Comparison of ENCODE assay signal across 7 cellular contexts in the genomic region with DNA sequence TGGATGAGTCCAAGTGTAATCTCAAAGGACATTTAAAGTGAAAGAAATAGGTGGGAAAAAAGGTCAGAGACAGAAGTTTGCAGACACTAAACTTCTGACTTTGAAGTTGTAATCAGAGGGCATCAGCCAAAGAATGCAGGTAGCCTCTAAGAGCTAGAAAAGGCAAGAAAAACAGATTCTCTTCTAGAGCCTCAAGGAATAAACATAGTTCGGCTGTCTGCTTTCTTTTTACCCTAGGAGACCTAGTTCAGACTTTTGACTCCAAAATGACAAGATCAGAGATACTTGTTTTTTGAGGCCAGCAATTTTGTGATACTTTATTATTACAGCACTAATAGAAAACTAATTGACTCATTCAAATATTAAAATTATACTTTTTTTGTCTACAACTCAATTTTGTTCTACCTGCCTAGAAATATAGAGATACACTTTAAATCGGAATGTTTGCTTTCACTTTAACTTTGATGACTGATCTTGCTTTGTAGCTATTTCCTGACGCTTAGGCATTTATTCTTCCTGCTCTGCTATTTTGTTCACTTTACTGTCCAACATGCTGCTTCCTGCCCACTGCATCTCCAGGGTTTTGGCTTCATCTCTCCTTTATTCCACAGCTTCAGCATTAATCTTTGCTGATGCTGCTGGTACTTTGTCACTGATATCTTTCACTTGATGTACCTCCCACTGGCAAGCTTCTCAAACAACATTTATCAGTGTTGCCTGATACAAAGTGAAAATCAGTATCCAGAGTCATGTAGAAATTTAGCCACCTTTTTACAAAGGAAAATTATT.
A peak's percentile ranks its signal among the peaks of the same experiment; 100 is the strongest.
DNase-seq lines count a peak whose midpoint lies in the region; ATAC-seq and TF ChIP-seq lines count a peak whose summit lies in the region.

No MANE protein-coding gene starts in this region.

- peaks cover 1% of the 10 kb centered on the region for H3K4me1 Mint-ChIP-seq in progenitor cell of endocrine pancreas (ENCODE audit: low read depth)
- peaks cover 5% of the 10 kb centered on the region for H3K4me1 Mint-ChIP-seq in endodermal cell

- no peaks in the 10 kb centered on the region for H3K27me3 ChIP-seq in endodermal cell (ENCODE audit: control insufficient read depth, insufficient read depth, low read length, poor library complexity, severe bottlenecking)

- H3K36me3 Mint-ChIP-seq in progenitor cell of endocrine pancreas (ENCODE audit: insufficient read depth) (no peaks in the 10 kb centered on the region), endodermal cell (ENCODE audit: low read depth) (no peaks in the 10 kb centered on the region)

- 70 to 83% methylated on average over 2 to 3 of the region's 3 CpGs for WGBS in endodermal cell (ENCODE audit: insufficient coverage in 1 of 2, insufficient read length in 1 of 2), 2 experiments

- no peaks in the 10 kb centered on the region for H3K36me3 ChIP-seq in endodermal cell (ENCODE audit: control insufficient read depth, insufficient read depth, low read length)

- H3K4me1 ChIP-seq in endodermal cell (ENCODE audit: control insufficient read depth, insufficient read depth, low read length) = no peaks in the 10 kb centered on the region

- in situ Hi-C loops in astrocyte of the spinal cord (cut with HindIII; ENCODE audit: low sequenced_read_pairs) = no loop called here

- ATAC-seq in GM18867 (IDR thresholded peaks at IDR 0.05; ENCODE audit: unreplicated experiment) (peak; percentile 63), HG03095 (IDR thresholded peaks at IDR 0.05; ENCODE audit: unreplicated experiment) (peak; percentile 51)

- no peak overlapping the region for H3K4me3 Mint-ChIP-seq in progenitor cell of endocrine pancreas (ENCODE audit: low read depth)
- no peak overlapping the region for H3K4me3 Mint-ChIP-seq in endodermal cell

- H3K9me3 ChIP-seq in endodermal cell (ENCODE audit: control insufficient read depth, low read length) = no peaks in the 10 kb centered on the region

- H3K4me3 ChIP-seq in astrocyte of the spinal cord (ENCODE audit: low read depth, low read length) (no peak overlapping the region), endodermal cell (ENCODE audit: low read length) (no peak overlapping the region)

- DNase-seq in astrocyte of the spinal cord (ENCODE audit: low read depth, low spot score) (peak; percentile 28), renal cortical epithelial cell (ENCODE audit: low read depth) (peak; percentile 4), progenitor cell of endocrine pancreas (ENCODE audit: low spot score, unreplicated experiment) (no peak), globus pallidus (ENCODE audit: low spot score) (no peak), endodermal cell (no peak)

- H3K9me3 Mint-ChIP-seq in progenitor cell of endocrine pancreas (ENCODE audit: low read depth) (no peaks in the 10 kb centered on the region), endodermal cell (no peaks in the 10 kb centered on the region)

- H3K27me3 Mint-ChIP-seq in progenitor cell of endocrine pancreas (no peaks in the 10 kb centered on the region), endodermal cell (ENCODE audit: insufficient read depth) (no peaks in the 10 kb centered on the region)

- H3K9ac ChIP-seq in endodermal cell (ENCODE audit: extremely low read depth, low read length, poor library complexity, severe bottlenecking) = no peak overlapping the region

- H3K27ac Mint-ChIP-seq in progenitor cell of endocrine pancreas = no peak overlapping the region
- no peak overlapping the region for H3K27ac Mint-ChIP-seq in endodermal cell

- no peak for TF ChIP-seq CTCF in astrocyte of the spinal cord (IDR thresholded peaks at IDR 0.05; ENCODE audit: low read depth, low read length)
- no peak for TF ChIP-seq CTCF in progenitor cell of endocrine pancreas (IDR thresholded peaks at IDR 0.05; ENCODE audit: unreplicated experiment)
- TF ChIP-seq CTCF in endodermal cell (conservative IDR thresholded peaks at IDR 0.05) = no peak

- H3K27ac ChIP-seq in endodermal cell (ENCODE audit: low read depth, low read length) = no peak overlapping the region

Comparison
In these comparisons a context has a peak if more than half of its experiments do, and no peak if none do; other contexts are left out.
1. DNase-seq: peak in astrocyte of the spinal cord (single experiment) and renal cortical epithelial cell (single experiment); none in progenitor cell of endocrine pancreas (single experiment), globus pallidus (single experiment) and endodermal cell (single experiment).